8 cellular contexts compared by ENCODE assay signal in the genomic region with DNA sequence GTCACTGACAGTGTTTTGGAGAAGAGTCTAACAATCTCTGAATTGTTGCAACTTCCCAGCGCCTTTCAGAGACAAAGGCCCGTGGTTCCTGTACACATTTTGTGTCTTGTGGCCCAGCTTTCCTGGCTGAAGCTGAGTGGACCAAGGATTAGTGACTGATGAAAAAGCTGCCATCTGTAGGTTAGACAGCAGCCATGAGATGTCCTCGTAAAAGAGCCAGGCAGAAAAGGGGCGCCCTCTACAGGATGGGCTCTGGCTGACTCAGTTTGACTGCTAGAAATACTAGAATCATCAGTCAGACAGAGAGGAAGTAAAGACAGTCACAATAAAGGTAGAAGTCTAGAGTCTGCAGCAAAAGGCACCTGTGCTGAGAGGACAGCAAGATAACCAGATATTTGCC. TPM values are rescaled to one million over a fixed set of nuclear protein-coding genes. Genes with fewer than 3 reads are reported as not detected.
DNase-seq lines count a peak whose midpoint lies in the region; ATAC-seq, FAIRE-seq and TF ChIP-seq lines count a peak whose summit lies in the region.

No MANE protein-coding gene starts in this region.

- H3K36me3 Mint-ChIP-seq in chondrocyte (ENCODE audit: low read depth) = peaks cover 2% of the 10 kb centered on the region

- no peak overlapping the region for H3K4me3 Mint-ChIP-seq in chondrocyte (ENCODE audit: unreplicated experiment)

- H3K9me3 Mint-ChIP-seq in chondrocyte (ENCODE audit: low read depth) = no peaks in the 10 kb centered on the region

- ATAC-seq in GM19452 (IDR thresholded peaks at IDR 0.05; ENCODE audit: unreplicated experiment) (no peak), GM18861 (IDR thresholded peaks at IDR 0.05; ENCODE audit: unreplicated experiment) (no peak)

- no peaks in the 10 kb centered on the region for H4K20me1 ChIP-seq in KMS-11 (ENCODE audit: insufficient read depth)

- no peak overlapping the region for H3K4me2 ChIP-seq in KMS-11

- no peaks in the 10 kb centered on the region for H3K36me3 ChIP-seq in KMS-11 (ENCODE audit: insufficient read depth)

- H3K4me3 ChIP-seq in KMS-11 (IDR thresholded peaks at IDR 0.05; ENCODE audit: insufficient read depth, low read depth, low read length) = no peak overlapping the region

- no peaks in the 10 kb centered on the region for H3K79me2 ChIP-seq in KMS-11 (ENCODE audit: insufficient read depth, low read depth)

- peaks cover 17% of the 10 kb centered on the region for H3K4me1 Mint-ChIP-seq in chondrocyte (ENCODE audit: low read depth)

- TF ChIP-seq CTCF in D721Med (IDR thresholded peaks at IDR 0.05; ENCODE audit: insufficient read depth, missing control alignments) (peak; percentile 27), KMS-11 (conservative IDR thresholded peaks at IDR 0.05; ENCODE audit: low read depth, low read length) (peak; percentile 82), chondrocyte (IDR thresholded peaks at IDR 0.05) (peak; percentile 67)

- no peak overlapping the region for H3K9ac ChIP-seq in KMS-11

- no peaks in the 10 kb centered on the region for H3K27me3 ChIP-seq in KMS-11 (ENCODE audit: insufficient read depth, low read depth)

- H3K27ac Mint-ChIP-seq in chondrocyte (ENCODE audit: unreplicated experiment) = peak overlapping the region; percentile 49

- peak overlapping the region; percentile 59 for H2AFZ ChIP-seq in KMS-11 (ENCODE audit: low read depth)

- no peaks in the 10 kb centered on the region for H3K27me3 Mint-ChIP-seq in chondrocyte (ENCODE audit: low read depth)

- H3K27ac ChIP-seq in KMS-11 = no peak overlapping the region

- H3K4me1 ChIP-seq in KMS-11 (ENCODE audit: low read depth, poor library complexity, severe bottlenecking) = peaks cover 10% of the 10 kb centered on the region

- no peak for DNase-seq in D721Med (ENCODE audit: insufficient read length, low spot score)
- peak; percentile 11 for DNase-seq in T-helper 9 cell
- DNase-seq in chondrocyte (ENCODE audit: low spot score) = no peak
- peak; percentile 45 for DNase-seq in mucosa of gallbladder (ENCODE audit: low spot score)
- DNase-seq in urothelium cell line (ENCODE audit: low spot score) = peak; percentile 38

- FAIRE-seq in D721Med (lab: Jason Lieb, UNC) (no peak), urothelium cell line (lab: Jason Lieb, UNC) (no peak)

RNA-seq across cellular contexts. Expression of a gene that starts 26.5 kb away (rescaled TPM):
- 41.6 to 63.9 TPM (median 48.2 TPM) in 3 replicates for total RNA-seq in chondrocyte
- total RNA-seq in mucosa of gallbladder = 50.8 TPM

Comparison
In these comparisons a context has a peak if more than half of its experiments do, and no peak if none do; other contexts are left out.
1. DNase-seq: peak in T-helper 9 cell (single experiment), mucosa of gallbladder (single experiment) and urothelium cell line (single experiment); none in D721Med (single experiment) and chondrocyte (single experiment).
2. CTCF ChIP-seq: peak in every context shown above with its lines; median percentile 82 in KMS-11; 67 in chondrocyte; 27 in D721Med.